ENCODE assay signal across 8 cellular contexts in genomic region chr2:50529600-50530218, GRCh38.
DNase-seq lines count a peak whose midpoint lies in the region; TF ChIP-seq lines count a peak whose summit lies in the region.

No MANE protein-coding gene starts in this region.

- H3K27ac Mint-ChIP-seq in progenitor cell of endocrine pancreas: no peak overlapping the region
- H3K27ac Mint-ChIP-seq in activated naive CD4-positive, alpha-beta T cell treated with anti-CD3 and anti-CD28 coated beads for 36 hours: no peak overlapping the region

- H3K4me3 Mint-ChIP-seq in progenitor cell of endocrine pancreas (ENCODE audit: low read depth): no peak overlapping the region
- no peak overlapping the region for H3K4me3 Mint-ChIP-seq in activated naive CD4-positive, alpha-beta T cell treated with anti-CD3 and anti-CD28 coated beads for 36 hours

- H3K4me3 ChIP-seq in GM12864 (ENCODE audit: low read depth, low read length) (no peak overlapping the region), LNCaP clone FGC (ENCODE audit: low read depth, low read length) (no peak overlapping the region), fibroblast of mammary gland (ENCODE audit: control insufficient read depth, low read depth, low read length) (no peak overlapping the region)

- H3K27ac ChIP-seq in 22Rv1: peak overlapping the region; percentile 64

- intact Hi-C loops in activated naive CD4-positive, alpha-beta T cell treated with anti-CD3 and anti-CD28 coated beads for 36 hours (cut with micrococcal nuclease): loop anchor here (10.0 kb wide), 1 partner anchor 1175 kb away; no protein-coding TSS in a partner anchor

- peaks cover 23% of the 10 kb centered on the region for H3K4me1 Mint-ChIP-seq in progenitor cell of endocrine pancreas (ENCODE audit: low read depth)
- no peaks in the 10 kb centered on the region for H3K4me1 Mint-ChIP-seq in activated naive CD4-positive, alpha-beta T cell treated with anti-CD3 and anti-CD28 coated beads for 36 hours (ENCODE audit: low read depth)

- TF ChIP-seq CTCF in 22Rv1 (IDR thresholded peaks at IDR 0.05) (peak; percentile 69), GM12864 (IDR thresholded peaks at IDR 0.05; ENCODE audit: low read depth, low read length, missing control alignments) (peak; percentile 74), LNCaP clone FGC (IDR thresholded peaks at IDR 0.05; ENCODE audit: control insufficient read depth, extremely low read depth, insufficient read depth) (peak; percentile 60), fibroblast of mammary gland (conservative IDR thresholded peaks at IDR 0.05; ENCODE audit: control insufficient read depth, insufficient read depth, low read depth, low read length) (peak; percentile 82), progenitor cell of endocrine pancreas (IDR thresholded peaks at IDR 0.05; ENCODE audit: unreplicated experiment) (peak; percentile 81)

- DNase-seq in GM12864 (ENCODE audit: low read depth): no peak
- peak; percentile 36 for DNase-seq in HEK293T (ENCODE audit: extremely low spot score)
- no peak for DNase-seq in LNCaP clone FGC (ENCODE audit: low read depth)
- DNase-seq in SK-N-DZ (ENCODE audit: low spot score): peak; percentile 23
- peak; percentile 52 for DNase-seq in fibroblast of mammary gland (ENCODE audit: low read depth)
- DNase-seq in progenitor cell of endocrine pancreas (ENCODE audit: low spot score, unreplicated experiment): no peak
- DNase-seq in activated naive CD4-positive, alpha-beta T cell treated with anti-CD3 and anti-CD28 coated beads for 36 hours: no peak

- no peaks in the 10 kb centered on the region for H3K27me3 Mint-ChIP-seq in progenitor cell of endocrine pancreas
- peaks cover 3% of the 10 kb centered on the region for H3K27me3 Mint-ChIP-seq in activated naive CD4-positive, alpha-beta T cell treated with anti-CD3 and anti-CD28 coated beads for 36 hours (ENCODE audit: low read depth)

- CTCF ChIA-PET in HEK293T (lab: Yijun Ruan, JAX): interaction anchor here (0.7 to 1.0 kb wide), 5 partner anchors 17 to 194 kb away, joined by 3 to 4 read pairs (median 3); no protein-coding TSS in a partner anchor
- CTCF ChIA-PET in activated naive CD4-positive, alpha-beta T cell treated with anti-CD3 and anti-CD28 coated beads for 36 hours (lab: Charles Lee): interaction anchor here (0.6 to 0.9 kb wide), 3 partner anchors 14 to 62 kb away, joined by 3 read pairs; no protein-coding TSS in a partner anchor

- H3K36me3 Mint-ChIP-seq in progenitor cell of endocrine pancreas (ENCODE audit: insufficient read depth): no peaks in the 10 kb centered on the region
- no peaks in the 10 kb centered on the region for H3K36me3 Mint-ChIP-seq in activated naive CD4-positive, alpha-beta T cell treated with anti-CD3 and anti-CD28 coated beads for 36 hours (ENCODE audit: low read depth)

- POLR2A ChIA-PET in HEK293T (lab: Yijun Ruan, JAX): no interaction called here

- H3K9me3 Mint-ChIP-seq in progenitor cell of endocrine pancreas (ENCODE audit: low read depth): no peaks in the 10 kb centered on the region
- no peaks in the 10 kb centered on the region for H3K9me3 Mint-ChIP-seq in activated naive CD4-positive, alpha-beta T cell treated with anti-CD3 and anti-CD28 coated beads for 36 hours

TF ChIP-seq in HEK293T, 16 proteins besides CTCF, POLR2A, EP300 and RAD21:
- TF ChIP-seq BHLHE40 (IDR thresholded peaks at IDR 0.05; ENCODE audit: borderline replicate concordance): no peak
- no peak for TF ChIP-seq NFRKB (IDR thresholded peaks at IDR 0.05)
- TF ChIP-seq FOXK2 (IDR thresholded peaks at IDR 0.05): no peak
- TF ChIP-seq LEF1 (IDR thresholded peaks at IDR 0.05; ENCODE audit: borderline replicate concordance): no peak
- TF ChIP-seq PKNOX1 (IDR thresholded peaks at IDR 0.05): peak; percentile 33; the same call in 1 of the 2 replicates
- TF ChIP-seq FOXA1 (IDR thresholded peaks at IDR 0.05): no peak

Comparison
In these comparisons a context has a peak if more than half of its experiments do, and no peak if none do; other contexts are left out.
1. DNase-seq: peak in HEK293T (single experiment), SK-N-DZ (single experiment) and fibroblast of mammary gland (single experiment); none in GM12864 (single experiment), LNCaP clone FGC (single experiment), progenitor cell of endocrine pancreas (single experiment) and activated naive CD4-positive, alpha-beta T cell treated with anti-CD3 and anti-CD28 coated beads for 36 hours (single experiment).
2. Peak in every context shown above with its lines, with median percentiles within 50 percentile points of each other: CTCF ChIP-seq.